Comparison of ENCODE assay signal across 10 cellular contexts in the genomic region with DNA sequence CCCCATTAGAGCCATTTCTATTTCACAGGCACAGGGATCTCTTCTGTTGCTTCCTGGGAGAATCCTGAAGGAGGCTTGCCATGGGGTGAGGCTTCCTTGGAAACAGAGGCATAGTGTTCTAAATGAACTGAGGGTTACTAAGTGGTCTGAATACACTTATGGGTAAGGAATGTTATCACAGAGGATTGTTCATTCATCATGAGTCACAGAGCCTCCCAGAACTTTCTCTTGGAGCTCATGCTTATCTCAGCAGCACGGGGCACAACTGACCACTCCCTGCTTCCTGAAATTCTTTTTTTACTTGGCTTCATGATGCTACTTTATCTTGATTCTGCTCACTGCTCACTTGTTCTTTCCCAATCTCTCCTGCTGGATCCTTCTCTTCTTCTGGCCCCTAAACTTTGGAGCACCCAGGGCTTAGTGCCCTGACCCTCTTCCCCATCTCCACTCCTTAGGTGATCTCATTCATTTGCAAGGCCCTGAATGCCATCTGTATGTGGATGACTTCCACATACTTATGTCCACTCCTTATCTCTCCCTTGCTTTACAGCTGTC. TPM values are rescaled to one million over a fixed set of nuclear protein-coding genes. Genes with fewer than 3 reads are reported as not detected.
DNase-seq lines count a peak whose midpoint lies in the region; ATAC-seq, FAIRE-seq and TF ChIP-seq lines count a peak whose summit lies in the region.
"Had no signal": no experiment of that assay in that cellular context is flagged by ENCODE, and none has a peak within 500 bp of the region (broad histone marks: within the 10 kb centered on the region; RNA-seq: fewer than 3 reads in every experiment).

No MANE protein-coding gene starts in this region.

- DNase-seq in CMK (ENCODE audit: low read depth) (peak; percentile 32), RWPE1 (ENCODE audit: low spot score) (peak; percentile 89), fibroblast of peridontal ligament (ENCODE audit: extremely low read depth) (peak; percentile 97), pancreas (no peak), middle frontal gyrus (ENCODE audit: extremely low spot score, low spot score) (no peak), NK-92 (lab: John Stamatoyannopoulos, UW; ENCODE audit: unreplicated experiment) (no peak)
- DNase-seq: activated gamma-delta T cell treated with Interleukin-2 at 50 U/mL for 16 hours, COR-L47 had no signal

- intact Hi-C loops in pancreas (cut with DNase I): no loop called here

- H3K4me1 ChIP-seq in pancreas: peaks cover 2 to 16% (median 12%) of the 10 kb centered on the region in 3 donors

- H3K27me3 ChIP-seq in pancreas: no peaks in the 10 kb centered on the region

- 37 to 45% methylated on average over 1 of the region's 1 CpG for WGBS in pancreas, 2 donors

- no peak for FAIRE-seq in pancreas (lab: Jason Lieb, UNC)

- ATAC-seq in pancreas (peak in 3 of 4 donors; percentile 66 to 80 (median 79)), HG03175 (IDR thresholded peaks at IDR 0.05; ENCODE audit: unreplicated experiment) (no peak), GM21529 (IDR thresholded peaks at IDR 0.05; ENCODE audit: unreplicated experiment) (no peak)

- no peak overlapping the region for H3K4me3 ChIP-seq in pancreas

- TF ChIP-seq CTCF in RWPE1 (conservative IDR thresholded peaks at IDR 0.05; ENCODE audit: low read depth): no peak
- TF ChIP-seq CTCF in pancreas (IDR thresholded peaks at IDR 0.05): no peak

- CTCF ChIA-PET in RWPE1 (lab: Yijun Ruan, JAX): interaction anchor here (0.8 kb wide), 1 partner anchor 54 kb away, joined by 3 read pairs; no protein-coding TSS in a partner anchor

- H3K36me3 ChIP-seq in pancreas: no peaks in the 10 kb centered on the region

- POLR2A ChIA-PET in RWPE1 (lab: Yijun Ruan, JAX; ENCODE audit: low non-redundant PET): no interaction called here

- H3K9me3 ChIP-seq in pancreas: no peaks in the 10 kb centered on the region

- H3K27ac ChIP-seq in RWPE1: peak overlapping the region; percentile 63; the same call in 1 of the 2 replicates
- H3K27ac ChIP-seq in pancreas: peak overlapping the region in 1 of 4 donors; percentile 31

RNA-seq across cellular contexts. Expression of gene ANO6, which starts 57.9 kb away (rescaled TPM):
- total RNA-seq in pancreas: 10 to 100 TPM; 14.4 to 34.0 (median 22.6) TPM
- 1 to 10 TPM; 4.0 to 5.4 TPM for polyA plus RNA-seq in pancreas

Comparison
In these comparisons a context has a peak if more than half of its experiments do, and no peak if none do; other contexts are left out.
1. DNase-seq: peak in CMK (single experiment), RWPE1 (single experiment) and fibroblast of peridontal ligament (single experiment); none in pancreas (0 of 6), middle frontal gyrus (single experiment) and NK-92 (single experiment).
2. ATAC-seq: peak in pancreas (3 of 4); none in HG03175 (single experiment) and GM21529 (single experiment).